ENCODE assay signal across 22 cellular contexts in the genomic region with DNA sequence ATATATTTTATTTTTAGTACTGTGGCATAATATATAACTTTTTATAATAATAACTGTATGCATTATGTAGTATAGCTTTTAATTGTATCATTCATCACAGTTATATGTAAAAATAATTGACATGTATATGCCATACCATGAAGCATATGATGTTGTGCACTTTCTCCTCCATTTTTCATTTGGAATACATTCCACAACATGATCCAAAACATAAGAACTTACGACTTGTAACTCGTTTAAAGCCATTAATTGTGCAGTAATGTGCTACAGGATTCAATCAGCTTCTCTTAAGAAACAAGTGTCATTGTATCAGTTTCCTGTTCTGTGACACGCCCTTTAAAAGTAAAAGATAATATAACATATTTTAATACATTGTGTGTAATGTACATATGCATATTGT. TPM values are rescaled to one million over a fixed set of nuclear protein-coding genes. Genes with fewer than 3 reads are reported as not detected.
DNase-seq lines count a peak whose midpoint lies in the region; ATAC-seq, FAIRE-seq and TF ChIP-seq lines count a peak whose summit lies in the region.
"Had no signal": no experiment of that assay in that cellular context is flagged by ENCODE, and none has a peak within 500 bp of the region (broad histone marks: within the 10 kb centered on the region; RNA-seq: fewer than 3 reads in every experiment).

No MANE protein-coding gene starts in this region.

- TF ChIP-seq POLR2A in sigmoid colon (IDR thresholded peaks at IDR 0.05): no peak
- TF ChIP-seq POLR2A in uterus (IDR thresholded peaks at IDR 0.05): no peak

- H3K4me1 ChIP-seq in astrocyte (ENCODE audit: insufficient read depth, low read length): peaks cover 16% of the 10 kb centered on the region
- H3K4me1 ChIP-seq in sigmoid colon: peaks cover 0 to 40% (median 18%) of the 10 kb centered on the region in 4 donors
- peaks cover 0 to 8% of the 10 kb centered on the region in 2 donors for H3K4me1 ChIP-seq in uterus
- H3K4me1 ChIP-seq: BE2C had no signal

- no peak for ATAC-seq in CD4-positive, alpha-beta T cell (ENCODE audit: poor library complexity)
- no peak for ATAC-seq in omental fat pad (ENCODE audit: low FRiP score)
- ATAC-seq: CD8-positive, alpha-beta T cell; HCT116 had no signal

- 51 to 56% methylated on average over 3 of the region's 3 CpGs for WGBS in sigmoid colon, 2 donors

- H3K79me2 ChIP-seq in astrocyte (ENCODE audit: insufficient read depth, low read length): no peaks in the 10 kb centered on the region

- peaks cover 69% of the 10 kb centered on the region for H3K27me3 ChIP-seq in CD4-positive, alpha-beta T cell (ENCODE audit: control insufficient read depth, insufficient read depth, low read length)
- peaks cover 43% of the 10 kb centered on the region for H3K27me3 ChIP-seq in astrocyte (ENCODE audit: insufficient read depth, low read length)
- H3K27me3 ChIP-seq in sigmoid colon: peaks cover 0 to 11% (median 0%) of the 10 kb centered on the region in 3 donors
- H3K27me3 ChIP-seq in uterus: peaks cover 13 to 16% of the 10 kb centered on the region in 2 donors

- H3K4me3 ChIP-seq in astrocyte (ENCODE audit: insufficient read depth, low read depth, low read length) (no peak overlapping the region), sigmoid colon (peak overlapping the region; percentile 54 to 81 (median 79)), uterus (no peak overlapping the region)
- H3K4me3 ChIP-seq: GM23248 had no signal

- no peak overlapping the region for H3K27ac Mint-ChIP-seq in CD4-positive, alpha-beta T cell
- no peak overlapping the region for H3K27ac Mint-ChIP-seq in astrocyte (ENCODE audit: unreplicated experiment)
- H3K27ac Mint-ChIP-seq: CD8-positive, alpha-beta T cell had no signal

- CTCF ChIA-PET in CD4-positive, alpha-beta T cell (lab: Charles Lee): no interaction called here

- H3K4me2 ChIP-seq in astrocyte (ENCODE audit: low read length): no peak overlapping the region

- POLR2A ChIA-PET in CD4-positive, alpha-beta T cell (lab: Charles Lee): no interaction called here

- peak overlapping the region; percentile 37 for H3K4me3 Mint-ChIP-seq in CD4-positive, alpha-beta T cell
- H3K4me3 Mint-ChIP-seq in astrocyte (ENCODE audit: unreplicated experiment): peak overlapping the region; percentile 60

- DNase-seq in CD4-positive, alpha-beta T cell: no peak
- no peak for DNase-seq in astrocyte (ENCODE audit: low read depth)
- DNase-seq in sigmoid colon: no peak
- DNase-seq in activated gamma-delta T cell (lab: John Stamatoyannopoulos, UW): no peak
- no peak for DNase-seq in uterus
- no peak for DNase-seq in omental fat pad (ENCODE audit: low spot score)
- DNase-seq: BE2C; CD8-positive, alpha-beta T cell; COR-L47; DMS153; DMS79 treated with DMSO at 0.1 percent for 48 hours; EL; GDM1; GM23248 had no signal

- H3K9me3 Mint-ChIP-seq in CD4-positive, alpha-beta T cell: no peaks in the 10 kb centered on the region
- no peaks in the 10 kb centered on the region for H3K9me3 Mint-ChIP-seq in astrocyte (ENCODE audit: unreplicated experiment)
- H3K9me3 Mint-ChIP-seq: CD8-positive, alpha-beta T cell had no signal

- no peak for FAIRE-seq in astrocyte (lab: Jason Lieb, UNC)
- FAIRE-seq in islet of Langerhans (lab: Jason Lieb, UNC): peak; percentile 64
- FAIRE-seq: D721Med, GM12892, H54 had no signal

- TF ChIP-seq CTCF in CD4-positive, alpha-beta T cell (IDR thresholded peaks at IDR 0.05): no peak
- TF ChIP-seq CTCF in astrocyte (IDR thresholded peaks at IDR 0.05; ENCODE audit: insufficient read depth, low read depth, low read length): no peak
- TF ChIP-seq CTCF in sigmoid colon (IDR thresholded peaks at IDR 0.05): no peak
- TF ChIP-seq CTCF in uterus (IDR thresholded peaks at IDR 0.05): no peak
- TF ChIP-seq CTCF in omental fat pad (IDR thresholded peaks at IDR 0.05): no peak

- intact Hi-C loops in CD4-positive, alpha-beta T cell (cut with DNase I, micrococcal nuclease): no loop called here
- intact Hi-C loops in sigmoid colon (cut with DNase I) (loop anchor here (5.0 kb wide), 1 partner anchor 115 kb away; no protein-coding TSS in a partner anchor), uterus (cut with DNase I; ENCODE audit: low total_unique reads) (no loop called here)

- H3K9ac ChIP-seq in astrocyte (ENCODE audit: low read length): no peak overlapping the region
- H3K9ac ChIP-seq: GM23248 had no signal

- H3K27me3 Mint-ChIP-seq in CD4-positive, alpha-beta T cell: peaks cover 74% of the 10 kb centered on the region
- peaks cover 24% of the 10 kb centered on the region for H3K27me3 Mint-ChIP-seq in astrocyte (ENCODE audit: low read depth, unreplicated experiment)

- no peaks in the 10 kb centered on the region for H3K9me3 ChIP-seq in CD4-positive, alpha-beta T cell (ENCODE audit: control insufficient read depth, low read length)
- H3K9me3 ChIP-seq in astrocyte (ENCODE audit: insufficient read depth, low read depth, low read length) (no peaks in the 10 kb centered on the region), sigmoid colon (no peaks in the 10 kb centered on the region), uterus (no peaks in the 10 kb centered on the region)
- H3K9me3 ChIP-seq: BE2C had no signal

- H3K27ac ChIP-seq in CD4-positive, alpha-beta T cell (ENCODE audit: low read depth, low read length): no peak overlapping the region
- no peak overlapping the region for H3K27ac ChIP-seq in astrocyte (ENCODE audit: low read depth, low read length)
- H3K27ac ChIP-seq in sigmoid colon: peak overlapping the region in 2 of 4 donors; percentile 82 to 84
- H3K27ac ChIP-seq in uterus: no peak overlapping the region
- H3K27ac ChIP-seq: C4-2B, GM23248 had no signal

- no peak for TF ChIP-seq EP300 in sigmoid colon (IDR thresholded peaks at IDR 0.05)

- H4K20me1 ChIP-seq in astrocyte (ENCODE audit: insufficient read depth, low read length): no peaks in the 10 kb centered on the region

- no peaks in the 10 kb centered on the region for H3K36me3 Mint-ChIP-seq in CD4-positive, alpha-beta T cell (ENCODE audit: low read depth)
- H3K36me3 Mint-ChIP-seq in astrocyte (ENCODE audit: low read depth, unreplicated experiment): no peaks in the 10 kb centered on the region
- H3K36me3 Mint-ChIP-seq: CD8-positive, alpha-beta T cell; IgD-negative memory B cell had no signal

- H2AFZ ChIP-seq in astrocyte (ENCODE audit: low read depth, low read length): no peak overlapping the region

- no peaks in the 10 kb centered on the region for H3K36me3 ChIP-seq in astrocyte (ENCODE audit: insufficient read depth, low read length)
- H3K36me3 ChIP-seq in sigmoid colon: no peaks in the 10 kb centered on the region
- H3K36me3 ChIP-seq in uterus: no peaks in the 10 kb centered on the region
- H3K36me3 ChIP-seq: BE2C had no signal

- H3K4me1 Mint-ChIP-seq in CD4-positive, alpha-beta T cell (ENCODE audit: low read depth): peaks cover 21% of the 10 kb centered on the region
- no peaks in the 10 kb centered on the region for H3K4me1 Mint-ChIP-seq in astrocyte (ENCODE audit: low read depth, unreplicated experiment)

RNA-seq across cellular contexts. Expression of a gene that starts 2.2 kb away (rescaled TPM):
- total RNA-seq in CD4-positive, alpha-beta T cell: not detected
- total RNA-seq in astrocyte: 6.5 and 13.7 TPM in 2 replicates
- total RNA-seq in sigmoid colon: 10 to 100 TPM in 3 of 4 donors, 1 to 10 TPM in 1; 5.8 to 28.3 (median 23.4) TPM
- polyA plus RNA-seq in sigmoid colon: under 1 TPM in 2 of 3 donors, not detected in 1; under 0.01 to 0.80 TPM
- 1 to 10 TPM in 1 of 4 donors, not detected in 3; 1.2 TPM for total RNA-seq in uterus
- under 1 TPM; 0.24 to 0.95 (median 0.33) TPM for total RNA-seq in omental fat pad
- total RNA-seq: CD8-positive, alpha-beta T cell had no signal
- polyA plus RNA-seq: AG04450, IgD-negative memory B cell had no signal

Comparison
In these comparisons a context has a peak if more than half of its experiments do, and no peak if none do; other contexts are left out.
1. H3K4me3 ChIP-seq: peak in sigmoid colon (4 of 4); none in astrocyte (single experiment) and uterus (0 of 2).